In the genomic region with DNA sequence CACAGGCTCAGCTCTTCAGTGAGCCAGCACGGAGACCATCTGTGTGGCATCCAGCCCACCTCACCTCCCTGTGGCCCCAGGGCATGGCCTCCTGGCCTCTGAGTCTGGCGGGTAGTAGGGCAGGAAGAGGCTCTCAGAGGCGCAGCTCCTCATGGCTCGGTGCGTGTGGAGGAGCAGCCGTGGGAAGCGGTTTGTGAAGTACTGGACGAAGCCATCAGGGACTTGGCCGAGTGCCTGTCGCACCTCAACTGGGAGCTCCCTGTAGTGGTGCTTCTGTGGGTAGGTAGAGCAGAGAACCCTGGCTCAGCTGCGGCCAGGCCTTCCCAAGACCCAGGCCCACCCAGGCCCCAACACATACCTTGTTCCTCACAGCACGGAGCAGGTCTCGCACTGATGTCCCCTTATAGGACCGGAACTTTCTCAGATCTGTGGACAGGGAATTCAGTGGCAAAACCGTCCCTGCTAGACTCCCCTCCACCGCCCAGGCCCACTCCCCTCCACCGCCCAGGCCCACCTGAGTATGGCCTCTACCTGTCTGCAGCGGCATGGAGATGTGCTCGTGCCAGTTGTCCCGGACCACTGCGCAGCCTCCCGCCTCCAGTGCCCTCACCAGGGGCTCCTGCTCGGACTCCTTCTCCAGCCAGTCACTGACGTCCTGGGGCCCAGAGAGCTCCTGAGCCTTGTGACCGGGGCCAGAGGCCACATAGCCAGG, we compare ENCODE assay signal across 2 cellular contexts.
TF ChIP-seq lines count a peak whose summit lies in the region.

No MANE protein-coding gene starts in this region.

TF ChIP-seq in HEK293, 187 proteins besides CTCF, POLR2A, EP300 and RAD21:
- TF ChIP-seq ZNF624 (tag by site-specific recombination; IDR thresholded peaks at IDR 0.05) (no peak), SCRT1 (tag by site-specific recombination; IDR thresholded peaks at IDR 0.05; ENCODE audit: borderline replicate concordance) (peak; percentile 50; the same call in 1 of the 2 replicates)
TF ChIP-seq in HEK293: peak in this region for 1.

TF ChIP-seq in GM12878, 131 proteins besides CTCF, POLR2A, EP300 and RAD21:
- TF ChIP-seq, protein P1, sequence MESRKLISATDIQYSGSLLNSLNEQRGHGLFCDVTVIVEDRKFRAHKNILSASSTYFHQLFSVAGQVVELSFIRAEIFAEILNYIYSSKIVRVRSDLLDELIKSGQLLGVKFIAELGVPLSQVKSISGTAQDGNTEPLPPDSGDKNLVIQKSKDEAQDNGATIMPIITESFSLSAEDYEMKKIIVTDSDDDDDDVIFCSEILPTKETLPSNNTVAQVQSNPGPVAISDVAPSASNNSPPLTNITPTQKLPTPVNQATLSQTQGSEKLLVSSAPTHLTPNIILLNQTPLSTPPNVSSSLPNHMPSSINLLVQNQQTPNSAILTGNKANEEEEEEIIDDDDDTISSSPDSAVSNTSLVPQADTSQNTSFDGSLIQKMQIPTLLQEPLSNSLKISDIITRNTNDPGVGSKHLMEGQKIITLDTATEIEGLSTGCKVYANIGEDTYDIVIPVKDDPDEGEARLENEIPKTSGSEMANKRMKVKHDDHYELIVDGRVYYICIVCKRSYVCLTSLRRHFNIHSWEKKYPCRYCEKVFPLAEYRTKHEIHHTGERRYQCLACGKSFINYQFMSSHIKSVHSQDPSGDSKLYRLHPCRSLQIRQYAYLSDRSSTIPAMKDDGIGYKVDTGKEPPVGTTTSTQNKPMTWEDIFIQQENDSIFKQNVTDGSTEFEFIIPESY (IDR thresholded peaks at IDR 0.05): no peak
- TF ChIP-seq, protein P2, sequence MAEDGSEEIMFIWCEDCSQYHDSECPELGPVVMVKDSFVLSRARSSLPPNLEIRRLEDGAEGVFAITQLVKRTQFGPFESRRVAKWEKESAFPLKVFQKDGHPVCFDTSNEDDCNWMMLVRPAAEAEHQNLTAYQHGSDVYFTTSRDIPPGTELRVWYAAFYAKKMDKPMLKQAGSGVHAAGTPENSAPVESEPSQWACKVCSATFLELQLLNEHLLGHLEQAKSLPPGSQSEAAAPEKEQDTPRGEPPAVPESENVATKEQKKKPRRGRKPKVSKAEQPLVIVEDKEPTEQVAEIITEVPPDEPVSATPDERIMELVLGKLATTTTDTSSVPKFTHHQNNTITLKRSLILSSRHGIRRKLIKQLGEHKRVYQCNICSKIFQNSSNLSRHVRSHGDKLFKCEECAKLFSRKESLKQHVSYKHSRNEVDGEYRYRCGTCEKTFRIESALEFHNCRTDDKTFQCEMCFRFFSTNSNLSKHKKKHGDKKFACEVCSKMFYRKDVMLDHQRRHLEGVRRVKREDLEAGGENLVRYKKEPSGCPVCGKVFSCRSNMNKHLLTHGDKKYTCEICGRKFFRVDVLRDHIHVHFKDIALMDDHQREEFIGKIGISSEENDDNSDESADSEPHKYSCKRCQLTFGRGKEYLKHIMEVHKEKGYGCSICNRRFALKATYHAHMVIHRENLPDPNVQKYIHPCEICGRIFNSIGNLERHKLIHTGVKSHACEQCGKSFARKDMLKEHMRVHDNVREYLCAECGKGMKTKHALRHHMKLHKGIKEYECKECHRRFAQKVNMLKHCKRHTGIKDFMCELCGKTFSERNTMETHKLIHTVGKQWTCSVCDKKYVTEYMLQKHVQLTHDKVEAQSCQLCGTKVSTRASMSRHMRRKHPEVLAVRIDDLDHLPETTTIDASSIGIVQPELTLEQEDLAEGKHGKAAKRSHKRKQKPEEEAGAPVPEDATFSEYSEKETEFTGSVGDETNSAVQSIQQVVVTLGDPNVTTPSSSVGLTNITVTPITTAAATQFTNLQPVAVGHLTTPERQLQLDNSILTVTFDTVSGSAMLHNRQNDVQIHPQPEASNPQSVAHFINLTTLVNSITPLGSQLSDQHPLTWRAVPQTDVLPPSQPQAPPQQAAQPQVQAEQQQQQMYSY (CRISPR knock-in tag; IDR thresholded peaks at IDR 0.05): no peak
- TF ChIP-seq RCOR1 (conservative IDR thresholded peaks at IDR 0.05; ENCODE audit: low read depth, low read length) (no peak), KLF5 (IDR thresholded peaks at IDR 0.05; ENCODE audit: partially characterized antibody) (no peak), ASH2L (IDR thresholded peaks at IDR 0.05; ENCODE audit: borderline replicate concordance, low read depth) (no peak), CBX3 (IDR thresholded peaks at IDR 0.05; ENCODE audit: borderline replicate concordance, low read depth) (no peak), CHD4 (IDR thresholded peaks at IDR 0.05) (no peak), RB1 (IDR thresholded peaks at IDR 0.05; ENCODE audit: borderline replicate concordance) (no peak), KDM1A (IDR thresholded peaks at IDR 0.05; ENCODE audit: borderline replicate concordance) (no peak), NR2C1 (IDR thresholded peaks at IDR 0.05) (no peak), STAT3 (IDR thresholded peaks at IDR 0.05; ENCODE audit: low read depth, low read length) (no peak), IRF3 (IDR thresholded peaks at IDR 0.05) (no peak), PML (IDR thresholded peaks at IDR 0.05; ENCODE audit: low read length) (no peak), JUNB (IDR thresholded peaks at IDR 0.05) (no peak)
- TF ChIP-seq, protein P3, sequence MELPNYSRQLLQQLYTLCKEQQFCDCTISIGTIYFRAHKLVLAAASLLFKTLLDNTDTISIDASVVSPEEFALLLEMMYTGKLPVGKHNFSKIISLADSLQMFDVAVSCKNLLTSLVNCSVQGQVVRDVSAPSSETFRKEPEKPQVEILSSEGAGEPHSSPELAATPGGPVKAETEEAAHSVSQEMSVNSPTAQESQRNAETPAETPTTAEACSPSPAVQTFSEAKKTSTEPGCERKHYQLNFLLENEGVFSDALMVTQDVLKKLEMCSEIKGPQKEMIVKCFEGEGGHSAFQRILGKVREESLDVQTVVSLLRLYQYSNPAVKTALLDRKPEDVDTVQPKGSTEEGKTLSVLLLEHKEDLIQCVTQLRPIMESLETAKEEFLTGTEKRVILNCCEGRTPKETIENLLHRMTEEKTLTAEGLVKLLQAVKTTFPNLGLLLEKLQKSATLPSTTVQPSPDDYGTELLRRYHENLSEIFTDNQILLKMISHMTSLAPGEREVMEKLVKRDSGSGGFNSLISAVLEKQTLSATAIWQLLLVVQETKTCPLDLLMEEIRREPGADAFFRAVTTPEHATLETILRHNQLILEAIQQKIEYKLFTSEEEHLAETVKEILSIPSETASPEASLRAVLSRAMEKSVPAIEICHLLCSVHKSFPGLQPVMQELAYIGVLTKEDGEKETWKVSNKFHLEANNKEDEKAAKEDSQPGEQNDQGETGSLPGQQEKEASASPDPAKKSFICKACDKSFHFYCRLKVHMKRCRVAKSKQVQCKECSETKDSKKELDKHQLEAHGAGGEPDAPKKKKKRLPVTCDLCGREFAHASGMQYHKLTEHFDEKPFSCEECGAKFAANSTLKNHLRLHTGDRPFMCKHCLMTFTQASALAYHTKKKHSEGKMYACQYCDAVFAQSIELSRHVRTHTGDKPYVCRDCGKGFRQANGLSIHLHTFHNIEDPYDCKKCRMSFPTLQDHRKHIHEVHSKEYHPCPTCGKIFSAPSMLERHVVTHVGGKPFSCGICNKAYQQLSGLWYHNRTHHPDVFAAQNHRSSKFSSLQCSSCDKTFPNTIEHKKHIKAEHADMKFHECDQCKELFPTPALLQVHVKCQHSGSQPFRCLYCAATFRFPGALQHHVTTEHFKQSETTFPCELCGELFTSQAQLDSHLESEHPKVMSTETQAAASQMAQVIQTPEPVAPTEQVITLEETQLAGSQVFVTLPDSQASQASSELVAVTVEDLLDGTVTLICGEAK (IDR thresholded peaks at IDR 0.05; ENCODE audit: borderline replicate concordance): no peak
